Comparison of ENCODE assay signal across 8 cellular contexts in the genomic region with DNA sequence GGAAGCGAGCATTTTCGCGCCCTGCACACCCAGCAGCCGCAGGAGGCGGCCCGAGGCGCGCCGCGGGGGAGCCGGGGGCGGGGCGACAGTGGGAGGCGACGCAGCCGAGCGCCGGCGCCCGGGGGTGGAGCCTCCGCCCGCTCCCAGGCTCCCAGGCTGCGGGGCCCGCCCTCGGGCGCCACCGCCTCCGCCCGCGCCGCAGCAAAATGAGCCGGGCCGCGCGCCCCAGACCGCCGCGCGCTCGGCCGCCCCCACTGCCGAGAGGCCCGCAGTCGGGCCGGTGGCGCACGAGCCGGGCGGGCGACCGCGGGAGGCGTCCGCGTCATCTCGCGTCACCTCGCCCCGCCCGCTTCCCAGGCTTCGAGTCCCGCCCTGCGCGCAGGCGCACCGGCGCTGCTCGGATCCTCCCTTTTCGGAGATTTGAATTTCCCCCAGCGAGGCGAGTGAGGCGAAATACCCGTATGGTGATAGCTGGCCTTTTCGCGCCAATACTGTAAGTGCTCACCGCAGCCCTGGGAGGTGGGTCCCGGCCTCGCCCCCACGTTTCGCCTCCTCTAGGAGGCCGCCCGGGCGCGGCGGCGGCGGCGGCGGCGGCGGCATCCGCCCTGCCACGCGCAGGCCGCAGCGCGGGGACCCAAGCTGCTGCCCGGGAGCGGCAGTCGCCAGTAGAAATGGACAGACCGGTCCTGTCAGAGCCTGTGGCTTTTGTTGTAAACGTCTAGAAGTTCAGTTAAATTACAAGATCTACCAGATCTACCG. TPM values are rescaled to one million over a fixed set of nuclear protein-coding genes. Genes with fewer than 3 reads are reported as not detected.
DNase-seq lines count a peak whose midpoint lies in the region; ATAC-seq, FAIRE-seq and TF ChIP-seq lines count a peak whose summit lies in the region.

A gene with protein sequence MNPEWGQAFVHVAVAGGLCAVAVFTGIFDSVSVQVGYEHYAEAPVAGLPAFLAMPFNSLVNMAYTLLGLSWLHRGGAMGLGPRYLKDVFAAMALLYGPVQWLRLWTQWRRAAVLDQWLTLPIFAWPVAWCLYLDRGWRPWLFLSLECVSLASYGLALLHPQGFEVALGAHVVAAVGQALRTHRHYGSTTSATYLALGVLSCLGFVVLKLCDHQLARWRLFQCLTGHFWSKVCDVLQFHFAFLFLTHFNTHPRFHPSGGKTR (plus strand): TSS at position 387 of the 759 bp plus-strand sequence. CDS start 9,309 bp downstream, outside the sequence.

- H3K27me3 Mint-ChIP-seq in T-helper 17 cell = no peaks in the 10 kb centered on the region

- DNase-seq in GM18507 (ENCODE audit: extremely low spot score, insufficient read length, low read depth) = peak; percentile 69
- peak; percentile 91 to 96 for DNase-seq in NCI-H187 (lab: John Stamatoyannopoulos, UW)
- DNase-seq in T-helper 17 cell = peak; percentile 77 to 83 (median 81)
- peak; percentile 89 for DNase-seq in right atrium auricular region (ENCODE audit: low spot score)
- DNase-seq in putamen (ENCODE audit: low spot score) = peak; percentile 82
- DNase-seq in urothelium cell line (ENCODE audit: low spot score) = peak; percentile 89

- H3K4me3 Mint-ChIP-seq in T-helper 17 cell = peak within 1 kb of the TSS; percentile 99

- peaks cover 0 to 44% of the 10 kb centered on the region in 2 donors for H3K4me1 ChIP-seq in right atrium auricular region

- FAIRE-seq in GM18507 (lab: Jason Lieb, UNC) (no peak), urothelium cell line (lab: Jason Lieb, UNC) (peak; percentile 52)

- no peak for TF ChIP-seq CTCF in right atrium auricular region (IDR thresholded peaks at IDR 0.05)

- H3K4me3 ChIP-seq in right atrium auricular region = peak within 1 kb of the TSS; percentile 68 to 71

- ATAC-seq in HG02970 (IDR thresholded peaks at IDR 0.05; ENCODE audit: low FRiP score, unreplicated experiment) (peak; percentile 48), T-helper 17 cell (peak; percentile 62)

- peaks cover 20% of the 10 kb centered on the region for H3K4me1 Mint-ChIP-seq in T-helper 17 cell

- no peaks in the 10 kb centered on the region for H3K36me3 ChIP-seq in right atrium auricular region

- H3K9me3 ChIP-seq in T-helper 17 cell (ENCODE audit: control insufficient read depth, low read length, poor library complexity, severe bottlenecking) = no peaks in the 10 kb centered on the region
- no peaks in the 10 kb centered on the region for H3K9me3 ChIP-seq in right atrium auricular region

- no peaks in the 10 kb centered on the region for H3K27me3 ChIP-seq in right atrium auricular region

- peaks cover 2% of the 10 kb centered on the region for H3K36me3 Mint-ChIP-seq in T-helper 17 cell (ENCODE audit: low read depth)

- peak within 1 kb of the TSS; percentile 99 for H3K27ac Mint-ChIP-seq in T-helper 17 cell

- H3K27ac ChIP-seq in angular gyrus (ENCODE audit: low read depth, low read length) (peak within 1 kb of the TSS; percentile 98), right atrium auricular region (peak within 1 kb of the TSS; percentile 97 to 99)

RNA-seq across cellular contexts. Expression of the gene that starts here (rescaled TPM):
- total RNA-seq in T-helper 17 cell (1 to 10 TPM; 2.4 to 3.0 TPM), right atrium auricular region (1 to 10 TPM; 4.7 to 6.4 TPM)

Comparison
In these comparisons a context has a peak if more than half of its experiments do, and no peak if none do; other contexts are left out.
1. Peak in every context shown above with its lines: DNase-seq, ATAC-seq, H3K4me3 ChIP-seq and H3K27ac ChIP-seq.